In the genomic region with DNA sequence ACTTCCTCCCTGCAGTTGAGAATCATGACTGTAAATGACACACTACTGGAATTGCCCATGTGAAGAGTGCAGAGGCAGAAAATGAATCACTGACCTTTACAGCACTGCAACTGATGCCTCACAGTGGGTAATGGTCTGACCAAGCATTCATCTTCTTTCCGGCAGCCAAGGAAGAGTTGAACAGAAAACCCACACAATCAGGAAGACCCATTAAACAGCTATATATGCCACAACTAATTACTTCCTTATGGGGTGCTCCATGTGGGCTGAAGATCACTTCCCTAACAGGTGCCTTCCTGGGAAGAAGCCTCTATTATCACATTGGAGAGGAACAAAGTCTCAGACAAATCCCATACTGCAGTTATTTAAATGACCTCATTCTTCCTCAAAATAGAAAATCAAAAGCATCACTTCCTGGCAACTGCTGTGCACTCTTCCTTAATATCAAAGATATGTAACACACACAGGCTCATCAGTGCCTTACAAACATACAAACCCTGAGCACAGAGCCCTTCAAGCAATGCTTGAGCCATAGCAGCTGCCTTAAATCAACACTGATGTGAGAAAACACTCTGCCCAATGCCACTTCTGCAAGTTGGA, we compare ENCODE assay signal across 8 cellular contexts. TPM values are rescaled to one million over a fixed set of nuclear protein-coding genes. Genes with fewer than 3 reads are reported as not detected.
A peak's percentile ranks its signal among the peaks of the same experiment; 100 is the strongest.
DNase-seq lines count a peak whose midpoint lies in the region; TF ChIP-seq lines count a peak whose summit lies in the region.

No MANE protein-coding gene starts in this region.

- DNase-seq in GM13977 (ENCODE audit: low spot score) (peak; percentile 43), HCEC 1CT (peak; percentile 87), NOMO-1 treated with dmso at 0.1 percent for 144 hours (lab: John Stamatoyannopoulos, UW; ENCODE audit: unreplicated experiment) (peak; percentile 51), fibroblast of the conjunctiva (ENCODE audit: low read depth) (peak; percentile 20), 8988T (no peak), NCI-H2081 treated with DMSO at 0.1 percent for 48 hours (lab: John Stamatoyannopoulos, UW) (no peak), ureter (ENCODE audit: low spot score) (no peak), BE2C (no peak)

- in situ Hi-C loops in GM13977 (cut with MboI; ENCODE audit: low pct_unique_long_range_greater_than_20kb, low sequenced_read_pairs, unreplicated experiment) = no loop called here

- H3K4me3 ChIP-seq in BE2C (ENCODE audit: low read depth, low read length) = no peak overlapping the region

- no peaks in the 10 kb centered on the region for H3K27me3 ChIP-seq in BE2C

- H3K36me3 ChIP-seq in BE2C = no peaks in the 10 kb centered on the region

- no peaks in the 10 kb centered on the region for H3K4me1 ChIP-seq in BE2C

- H3K9me3 ChIP-seq in BE2C = no peaks in the 10 kb centered on the region

- TF ChIP-seq CTCF in GM13977 (IDR thresholded peaks at IDR 0.05; ENCODE audit: extremely low read depth, insufficient read depth, missing control alignments) (no peak), BE2C (IDR thresholded peaks at IDR 0.05; ENCODE audit: low read depth, low read length) (no peak)

RNA-seq across cellular contexts. Expression of gene RUBCNL, which starts 45.8 kb away (rescaled TPM):
- 4.2 TPM for total RNA-seq in ureter
- not detected for polyA plus RNA-seq in BE2C (2012; ENCODE audit: insufficient read depth, insufficient read length, low read depth)

Comparison
In these comparisons a context has a peak if more than half of its experiments do, and no peak if none do; other contexts are left out.
1. DNase-seq: peak in GM13977 (single experiment), HCEC 1CT (single experiment), NOMO-1 treated with dmso at 0.1 percent for 144 hours (single experiment) and fibroblast of the conjunctiva (single experiment); none in 8988T (single experiment), NCI-H2081 treated with DMSO at 0.1 percent for 48 hours (single experiment), ureter (single experiment) and BE2C (single experiment).